Comparison of ENCODE assay signal across 34 cellular contexts in the genomic region with DNA sequence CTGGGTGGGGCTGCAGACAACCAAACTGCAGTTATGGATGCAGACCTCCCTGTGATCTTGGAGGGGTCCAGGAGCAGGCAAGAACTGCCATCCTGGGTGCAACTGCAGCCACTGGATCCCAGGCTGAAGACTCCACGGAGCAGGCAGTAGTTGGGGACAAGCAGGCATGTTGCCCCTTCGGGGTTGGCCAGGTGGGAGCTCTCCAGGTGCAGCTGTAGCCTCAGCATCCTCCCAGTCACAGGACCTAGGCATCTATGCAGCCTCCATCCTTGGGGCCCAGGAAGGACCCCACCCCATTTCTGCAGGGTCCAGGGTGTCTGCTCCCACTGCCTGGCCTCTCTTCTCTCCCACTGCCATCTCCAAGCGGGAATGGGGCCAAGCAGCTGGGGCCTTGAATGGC.
"Had no signal": no experiment of that assay in that cellular context is flagged by ENCODE, and none has a peak within 500 bp of the region (broad histone marks: within the 10 kb centered on the region; RNA-seq: fewer than 3 reads in every experiment).

No MANE protein-coding gene starts in this region.

- H3K9me3 ChIP-seq: adrenal gland, body of pancreas, breast epithelium had no signal

- ATAC-seq: activated CD8-positive, alpha-beta T cell treated with anti-CD3 and anti-CD28 coated beads for 36 hours; activated naive CD4-positive, alpha-beta T cell treated with anti-CD3 and anti-CD28 coated beads, Interleukin-2, amount 50 U/mL, for 72 hours; activated T-cell treated with anti-CD3 and anti-CD28 coated beads, Interleukin-2, amount 50 U/mL, for 4 hours; activated T-cell treated with anti-CD3 and anti-CD28 coated beads, Interleukin-2, amount 50 U/mL, for 72 hours; activated T-helper 17 cell treated with anti-CD3 and anti-CD28 coated beads, Interleukin-2, amount 50 U/mL, for 72 hours; body of pancreas had no signal

- H3K27ac ChIP-seq: adrenal gland, body of pancreas, brain microvascular endothelial cell, breast epithelium, VCaP had no signal

- FAIRE-seq: astrocyte, TTC549 had no signal

- H3K4me3 ChIP-seq: adrenal gland, body of pancreas, breast epithelium had no signal

- H3K4me1 ChIP-seq: adrenal gland, body of pancreas, breast epithelium had no signal

- H3K36me3 ChIP-seq: adrenal gland, brain microvascular endothelial cell, breast epithelium had no signal

- DNase-seq: activated B cell treated with CpG ODN at 0.5 μM for 24 hours; activated CD4-positive, alpha-beta memory T cell treated with anti-CD3 and anti-CD28 coated beads for 36 hours; activated CD4-positive, alpha-beta T cell treated with anti-CD3 and anti-CD28 coated beads for 4 hours; activated CD4-positive, alpha-beta T cell treated with anti-CD3 and anti-CD28 coated beads, Interleukin-2, amount 10 ng/mL, durations not matched to agents 24 days and 14 days; activated CD4-positive, alpha-beta T cell treated with anti-CD3 and anti-CD28 coated beads, Interleukin-2, amount 50 U/mL, for 1 hour; activated CD4-positive, alpha-beta T cell treated with anti-CD3 and anti-CD28 coated beads, Interleukin-2, amount 50 U/mL, for 4 hours; activated CD4-positive, CD25-positive, alpha-beta regulatory T cell treated with anti-CD3 and anti-CD28 coated beads, Interleukin-2, amount 50 U/mL, for 72 hours; activated CD8-positive, alpha-beta memory T cell treated with anti-CD3 and anti-CD28 coated beads, Interleukin-2, amount 50 U/mL, for 4 hours; activated CD8-positive, alpha-beta T cell treated with anti-CD3 and anti-CD28 coated beads for 36 hours; activated effector memory CD4-positive, alpha-beta T cell treated with Interleukin-2 at 50 U/mL for 16 hours; activated gamma-delta T cell; activated naive CD4-positive, alpha-beta T cell; activated naive CD4-positive, alpha-beta T cell treated with anti-CD3 and anti-CD28 coated beads for 36 hours; activated naive CD4-positive, alpha-beta T cell treated with anti-CD3 and anti-CD28 coated beads, Interleukin-2, amount 50 U/mL, for 16 hours; activated naive CD8-positive, alpha-beta T cell treated with anti-CD3 and anti-CD28 coated beads for 36 hours; activated T-cell treated with anti-CD3 and anti-CD28 coated beads for 4 hours; activated T-cell treated with anti-CD3 and anti-CD28 coated beads, Interleukin-2, amount 50 U/mL, for 1 hour; activated T-cell treated with anti-CD3 and anti-CD28 coated beads, Interleukin-2, amount 50 U/mL, for 4 hours; activated T-cell treated with anti-CD3 and anti-CD28 coated beads, Interleukin-2, amount 50 U/mL, for 72 hours; adrenal gland; amniotic stem cell; aorta; body of pancreas; brain microvascular endothelial cell; central memory CD4-positive, alpha-beta T cell; T-helper 1 cell; T-helper 2 cell; T-helper 9 cell had no signal

- H3K27me3 ChIP-seq: adrenal gland, body of pancreas, brain microvascular endothelial cell, breast epithelium had no signal
